Comparison of ENCODE assay signal across 25 cellular contexts in genomic region chr1:184044603-184045376, GRCh38. TPM values are rescaled to one million over a fixed set of nuclear protein-coding genes. Genes with fewer than 3 reads are reported as not detected.
DNase-seq lines count a peak whose midpoint lies in the region; ATAC-seq, FAIRE-seq and TF ChIP-seq lines count a peak whose summit lies in the region.
"Had no signal": no experiment of that assay in that cellular context is flagged by ENCODE, and none has a peak within 500 bp of the region (broad histone marks: within the 10 kb centered on the region; RNA-seq: fewer than 3 reads in every experiment).

No MANE protein-coding gene starts in this region.

- WGBS in H1 (ENCODE audit: extremely low coverage in 1 of 2, insufficient coverage in 1 of 2, insufficient read length in 1 of 2, insufficient replicate concordance in 2 of 2, low coverage in 1 of 2, low lambda C conversion rate in 2 of 2, missing lambda C conversion rate in 1 of 2), 2 experiments: 73% methylated on average over 3 of the region's 3 CpGs; no CpG with 5 or more reads in 1 of the 2 experiments

- no peaks in the 10 kb centered on the region for H3K27me3 ChIP-seq in H1 (replicated peaks in 1 of 4; ENCODE audit: control insufficient read depth in 3 of 4, extremely low read depth in 1 of 4, insufficient read depth in 3 of 4, low read length in 3 of 4)
- H3K27me3 ChIP-seq: BE2C had no signal

- 0 out of 2 replicates have a peak overlapping the region, but pooled peaks have one; percentile 42 for H2AFZ ChIP-seq in H1 (ENCODE audit: low read length)
- H2AFZ ChIP-seq in OCI-LY7 (ENCODE audit: low read length): no peak overlapping the region
- H2AFZ ChIP-seq: PC-9 had no signal

- no peaks in the 10 kb centered on the region for H3K79me1 ChIP-seq in H1 (ENCODE audit: low read depth, low read length)

- no peaks in the 10 kb centered on the region; the same call in 1 of the 2 replicates for H3K23me2 ChIP-seq in H1 (ENCODE audit: low read depth, low read length)

- H4K20me1 ChIP-seq in H1 (replicated peaks in 1 of 2; ENCODE audit: control insufficient read depth in 1 of 2, insufficient read depth in 2 of 2, low read length in 2 of 2) (no peaks in the 10 kb centered on the region), OCI-LY7 (ENCODE audit: insufficient read depth, low read length) (no peaks in the 10 kb centered on the region)

- no peak overlapping the region for H2AK5ac ChIP-seq in H1 (ENCODE audit: low read depth, low read length)

- no peak overlapping the region for H4K5ac ChIP-seq in H1 (ENCODE audit: insufficient read length, low read depth, low read length)

- POLR2A ChIA-PET in HEK293 (lab: Yijun Ruan, JAX) (no interaction called here), H1 (lab: Charles Lee; ENCODE audit: partially characterized antibody) (no interaction called here), OCI-LY7 (lab: Charles Lee) (interaction anchor here (1.0 kb wide), 1 partner anchor 13 kb away, joined by 3 read pairs; no protein-coding TSS in a partner anchor)

- no peak overlapping the region for H2BK15ac ChIP-seq in H1 (ENCODE audit: low read length)

- H3K4me1 ChIP-seq in HEK293 (ENCODE audit: control insufficient read depth, insufficient read depth, low read length): no peaks in the 10 kb centered on the region
- H3K4me1 ChIP-seq in H1 (replicated peaks in 1 of 4; ENCODE audit: control insufficient read depth in 3 of 4, insufficient read depth in 4 of 4, low read length in 3 of 4): peaks cover 0 to 4% (median 1%) of the 10 kb centered on the region in 4 experiments; a peak in 2 of 7 replicates
- no peaks in the 10 kb centered on the region for H3K4me1 ChIP-seq in OCI-LY7 (ENCODE audit: insufficient read depth, low read length, poor library complexity, severe bottlenecking)

- TF ChIP-seq EP300 in H1 (IDR thresholded peaks at IDR 0.05; ENCODE audit: borderline replicate concordance in 1 of 2, low read depth in 2 of 2, low read length in 2 of 2): no peak

- H3K4me2 ChIP-seq in H1 (ENCODE audit: insufficient read depth in 1 of 2, low read depth in 2 of 2, low read length in 2 of 2) (no peak overlapping the region), OCI-LY7 (ENCODE audit: low read length) (no peak overlapping the region)
- H3K4me2 ChIP-seq: PC-9 had no signal

- H3K4me3 ChIP-seq in HEK293 (ENCODE audit: low read depth, low read length) (no peak overlapping the region), H1 (ENCODE audit: extremely low read depth in 1 of 4, insufficient read depth in 2 of 4, low read depth in 3 of 4, low read length in 4 of 4) (no peak overlapping the region), OCI-LY7 (ENCODE audit: low read depth, low read length, poor library complexity, severe bottlenecking) (no peak overlapping the region)
- H3K4me3 ChIP-seq: PC-9 had no signal

- H3K79me2 ChIP-seq in H1 (ENCODE audit: control insufficient read depth in 1 of 2, insufficient read depth in 2 of 2, low read length in 2 of 2) (no peaks in the 10 kb centered on the region), OCI-LY7 (ENCODE audit: insufficient read depth, low read depth, low read length) (no peaks in the 10 kb centered on the region)

- no peak overlapping the region for H3K4ac ChIP-seq in H1 (replicated peaks; ENCODE audit: insufficient read length, low read depth, low read length)

- no TSS peak for BruUV-seq in OCI-LY7 (replicated peaks; lab: Mats Ljungman, UMichigan)

- no peak overlapping the region for H3K23ac ChIP-seq in H1 (ENCODE audit: insufficient read length)

- DNase-seq in NCI-H82 (lab: John Stamatoyannopoulos, UW) (peak; percentile 29), NCI-H82 treated with DMSO at 0.1 percent for 48 hours (lab: John Stamatoyannopoulos, UW; ENCODE audit: unreplicated experiment) (no peak), H1 (ENCODE audit: low read depth in 1 of 2, low spot score in 2 of 2) (no peak), OCI-LY7 (ENCODE audit: low spot score) (no peak), GM12892 (ENCODE audit: insufficient read length) (no peak), DMS79 treated with DMSO at 0.1 percent for 48 hours (lab: John Stamatoyannopoulos, UW) (no peak)
- DNase-seq: BE2C; CD8-positive, alpha-beta memory T cell; DND-41; Kasumi-1; NCI-H1092 treated with DMSO at 0.1 percent for 48 hours; NCI-H1436; NCI-H187; NCI-H2081 treated with DMSO at 0.1 percent for 48 hours; NCI-H2171; NCI-H226; NCI-H510A; PC-9 had no signal

- no peak overlapping the region for H3K9ac ChIP-seq in H1 (replicated peaks in 1 of 4; ENCODE audit: extremely low read depth in 1 of 4, low read depth in 3 of 4, low read length in 3 of 4)

- peak; percentile 83 for ATAC-seq in SK-N-SH treated with all-trans-retinoic acid at 6 μM for 48 hours
- ATAC-seq: HCT116, Right ventricle myocardium inferior had no signal

- no peaks in the 10 kb centered on the region for H3K9me3 ChIP-seq in HEK293 (ENCODE audit: control insufficient read depth, insufficient read depth, low read depth, low read length)
- no peaks in the 10 kb centered on the region for H3K9me3 ChIP-seq in H1 (ENCODE audit: insufficient read depth in 2 of 2, low read depth in 1 of 2, low read length in 1 of 2)
- H3K9me3 ChIP-seq in OCI-LY7 (ENCODE audit: low read length): no peaks in the 10 kb centered on the region; the same call in 1 of the 2 replicates
- H3K9me3 ChIP-seq: BE2C had no signal

- H3K14ac ChIP-seq in H1 (ENCODE audit: insufficient read length): no peak overlapping the region

- H3K27ac ChIP-seq in HEK293 (ENCODE audit: extremely low read depth, low read depth, low read length) (no peak overlapping the region), H1 (ENCODE audit: low read depth, low read length) (no peak overlapping the region), OCI-LY7 (ENCODE audit: low read depth, low read length, poor library complexity, severe bottlenecking) (no peak overlapping the region)
- H3K27ac ChIP-seq: 22Rv1, HL-60, PC-9 had no signal

- TF ChIP-seq POLR2A in H1 (IDR thresholded peaks at IDR 0.05; ENCODE audit: control extremely low read depth in 1 of 2, low read depth in 2 of 2, low read length in 2 of 2): no peak
- no peak for TF ChIP-seq POLR2A in GM12892 (IDR thresholded peaks at IDR 0.05; ENCODE audit: low read depth, low read length)

- intact Hi-C loops in OCI-LY7 (cut with micrococcal nuclease; ENCODE audit: unreplicated experiment): no loop called here

- no peaks in the 10 kb centered on the region for H3K9me2 ChIP-seq in OCI-LY7 (ENCODE audit: insufficient read depth, low read length)

- no peak overlapping the region for H4K91ac ChIP-seq in H1 (replicated peaks; ENCODE audit: insufficient read length, low read length)

- no peak overlapping the region for H2BK20ac ChIP-seq in H1 (ENCODE audit: low read length)

- TF ChIP-seq RAD21 in H1 (IDR thresholded peaks at IDR 0.05 in 1 of 2, conservative IDR thresholded peaks at IDR 0.05 in 1 of 2; ENCODE audit: low read depth in 2 of 2, low read length in 2 of 2): no peak

- TF ChIP-seq CTCF in HEK293 (tag by site-specific recombination; IDR thresholded peaks at IDR 0.05) (no peak), H1 (IDR thresholded peaks at IDR 0.05; ENCODE audit: control extremely low read depth in 1 of 3, insufficient read depth in 1 of 3, low read depth in 1 of 3, low read length in 3 of 3) (no peak), OCI-LY7 (conservative IDR thresholded peaks at IDR 0.05; ENCODE audit: low read length) (no peak)

- no peak overlapping the region for H4K8ac ChIP-seq in H1 (ENCODE audit: extremely low read depth, insufficient read depth, low read length)

- no peak overlapping the region for H3K56ac ChIP-seq in H1 (replicated peaks; ENCODE audit: insufficient read length, low read depth, low read length)

- H3K36me3 ChIP-seq in HEK293 (ENCODE audit: control insufficient read depth in 2 of 2, insufficient read depth in 1 of 2, low read length in 2 of 2): no peaks in the 10 kb centered on the region
- H3K36me3 ChIP-seq in H1 (ENCODE audit: control insufficient read depth in 2 of 4, insufficient read depth in 4 of 4, low read length in 3 of 4): no peaks in the 10 kb centered on the region
- H3K36me3 ChIP-seq in OCI-LY7 (ENCODE audit: insufficient read depth, low read length): no peaks in the 10 kb centered on the region; the same call in 1 of the 2 replicates
- H3K36me3 ChIP-seq: BE2C had no signal

- no peak overlapping the region for H2BK12ac ChIP-seq in H1 (ENCODE audit: low read depth, low read length)

- H3K18ac ChIP-seq in H1 (ENCODE audit: extremely low read depth, low read length): no peak overlapping the region

- H2BK5ac ChIP-seq in H1 (ENCODE audit: low read depth, low read length): no peak overlapping the region

- no peak overlapping the region for H2BK120ac ChIP-seq in H1 (replicated peaks; ENCODE audit: low read depth, low read length)

- no peak for FAIRE-seq in H1 (lab: Jason Lieb, UNC)
- FAIRE-seq in GM12892 (lab: Jason Lieb, UNC): no peak

- CTCF ChIA-PET in HEK293 (lab: Yijun Ruan, JAX): interaction anchor here (0.6 kb wide), 1 partner anchor 146 kb away, joined by 4 read pairs; no protein-coding TSS in a partner anchor
- CTCF ChIA-PET in H1 (lab: Charles Lee; ENCODE audit: partially characterized antibody): no interaction called here
- CTCF ChIA-PET in OCI-LY7 (lab: Charles Lee; ENCODE audit: unreplicated experiment): no interaction called here

RNA-seq across cellular contexts. Expression of gene TSEN15, which starts 6.7 kb away (rescaled TPM):
- 28.2 and 31.4 TPM in 2 replicates for total RNA-seq in H1 (2021; fragmentation: NEBNext Ultra II Directional; extraction: Animal tissue kit (Norgen Biotek cat#: 25700))
- polyA plus RNA-seq in H1 (2011; rRNA removed): 19.2 and 23.4 TPM in 2 replicates
- 29.0 TPM for polyA plus RNA-seq in H1 (2011; cell fraction: cytosol; rRNA removed)
- polyA plus RNA-seq in H1 (2011; cell fraction: nucleus; rRNA removed): 15.0 TPM
- 14.4 to 20.4 TPM (median 18.6 TPM) in 4 replicates for polyA plus RNA-seq in H1 (2012, experiment 1 of 2)
- 6.8 TPM for polyA plus RNA-seq in H1 (2012, experiment 2 of 2)
- polyA plus RNA-seq in H1 (2013, experiment 1 of 2): 35.7 TPM
- 36.4 TPM for polyA plus RNA-seq in H1 (2013, experiment 2 of 2)
- 25.4 and 30.8 TPM in 2 replicates for polyA minus RNA-seq in H1 (2011; rRNA and poly(A)+ RNA removed)
- polyA minus RNA-seq in H1 (2011; cell fraction: cytosol; rRNA and poly(A)+ RNA removed): 20.6 TPM
- 44.8 TPM for polyA minus RNA-seq in H1 (2011; cell fraction: nucleus; rRNA and poly(A)+ RNA removed)
- total RNA-seq in OCI-LY7 (2014; rRNA removed; shearing (Covaris generic)): 39.8 and 42.5 TPM in 2 replicates
- total RNA-seq in OCI-LY7 (2022): 45.1 and 45.6 TPM in 2 replicates
- 33.7 TPM for polyA plus RNA-seq in GM12892 (2012; ENCODE audit: missing spikeins)

RNA-seq across cellular contexts. Expression of gene COLGALT2, which starts 7.3 kb away (rescaled TPM):
- 4.6 TPM in 2 replicates for total RNA-seq in H1 (2021; fragmentation: NEBNext Ultra II Directional; extraction: Animal tissue kit (Norgen Biotek cat#: 25700))
- polyA plus RNA-seq in H1 (2011; rRNA removed): 2.1 and 2.5 TPM in 2 replicates
- polyA plus RNA-seq in H1 (2011; cell fraction: cytosol; rRNA removed): 2.0 TPM
- 5.4 TPM for polyA plus RNA-seq in H1 (2011; cell fraction: nucleus; rRNA removed)
- 2.7 to 4.1 TPM (median 3.4 TPM) in 4 replicates for polyA plus RNA-seq in H1 (2012, experiment 1 of 2)
- polyA plus RNA-seq in H1 (2012, experiment 2 of 2): 1.5 TPM
- polyA plus RNA-seq in H1 (2013, experiment 1 of 2): 5.7 TPM
- 5.5 TPM for polyA plus RNA-seq in H1 (2013, experiment 2 of 2)
- polyA minus RNA-seq in H1 (2011; rRNA and poly(A)+ RNA removed): 2.0 and 2.5 TPM in 2 replicates
- polyA minus RNA-seq in H1 (2011; cell fraction: cytosol; rRNA and poly(A)+ RNA removed): 2.3 TPM
- polyA minus RNA-seq in H1 (2011; cell fraction: nucleus; rRNA and poly(A)+ RNA removed): 4.0 TPM
- 0.03 TPM in 1 of 2 replicates, not detected in the other for total RNA-seq in OCI-LY7 (2014; rRNA removed; shearing (Covaris generic))
- total RNA-seq in OCI-LY7 (2022): 0.10 TPM in 1 of 2 replicates, not detected in the other
- polyA plus RNA-seq in GM12892 (2012; ENCODE audit: missing spikeins): 0.06 TPM
- polyA plus RNA-seq: CD14-positive monocyte had no signal
